Comparison of ENCODE assay signal across 8 cellular contexts in genomic region chr6:16206595-16207037, GRCh38. TPM values are rescaled to one million over a fixed set of nuclear protein-coding genes. Genes with fewer than 3 reads are reported as not detected.
A peak's percentile ranks its signal among the peaks of the same experiment; 100 is the strongest.
DNase-seq lines count a peak whose midpoint lies in the region; ATAC-seq and TF ChIP-seq lines count a peak whose summit lies in the region.

No MANE protein-coding gene starts in this region.

- CTCF ChIA-PET in Panc1 (lab: Charles Lee), result interaction anchor here (0.7 kb wide), 1 partner anchor 761 kb away, joined by 3 read pairs; no protein-coding TSS in a partner anchor

- no peak overlapping the region for H3K4me3 ChIP-seq in Panc1 (ENCODE audit: low read depth in 2 of 2, low read length in 2 of 2)
- no peak overlapping the region for H3K4me3 ChIP-seq in adipocyte (ENCODE audit: low read length)
- H3K4me3 ChIP-seq in heart left ventricle, result no peak overlapping the region
- H3K4me3 ChIP-seq in psoas muscle, result no peak overlapping the region

- TF ChIP-seq POLR2A in heart left ventricle (IDR thresholded peaks at IDR 0.05), result no peak

- in situ Hi-C loops in Panc1 (cut with HindIII; ENCODE audit: low pct_unique_long_range_greater_than_20kb, low sequenced_read_pairs), result no loop called here

- POLR2A ChIA-PET in Panc1 (lab: Charles Lee), result no interaction called here

- DNase-seq in NCI-H345 (lab: John Stamatoyannopoulos, UW), result peak; percentile 22
- no peak for DNase-seq in NCI-H345 treated with DMSO at 0.1 percent for 48 hours (lab: John Stamatoyannopoulos, UW; ENCODE audit: unreplicated experiment)
- peak; percentile 61 for DNase-seq in HuH-7.5 (ENCODE audit: low spot score)
- DNase-seq in Panc1 (ENCODE audit: low read depth, low spot score), result peak; percentile 75
- DNase-seq in adipocyte (ENCODE audit: low read depth), result peak; percentile 95
- peak in 4 of 5 donors; percentile 41 to 59 (median 52) for DNase-seq in heart left ventricle
- no peak for DNase-seq in psoas muscle

- intact Hi-C loops in Panc1 (cut with micrococcal nuclease; ENCODE audit: unreplicated experiment) (loop anchor here (1.0 kb wide), 1 partner anchor 515 kb away; no protein-coding TSS in a partner anchor), heart left ventricle (cut with DNase I) (loop anchor here (1.0 to 5.0 kb wide), 6 partner anchors 74 to 516 kb away; partner anchors contain the start of gene MYLIP (in 1 of the 10)), psoas muscle (cut with DNase I) (loop anchor here in 1 of 2 donors (5.0 kb wide), 1 partner anchor 514 kb away; no protein-coding TSS in a partner anchor)

- H3K36me3 ChIP-seq in Panc1 (ENCODE audit: control insufficient read depth, insufficient read depth, low read length), result no peaks in the 10 kb centered on the region
- no peaks in the 10 kb centered on the region for H3K36me3 ChIP-seq in adipocyte (ENCODE audit: control insufficient read depth, insufficient read depth, low read length, severe bottlenecking)
- H3K36me3 ChIP-seq in heart left ventricle, result no peaks in the 10 kb centered on the region
- no peaks in the 10 kb centered on the region for H3K36me3 ChIP-seq in psoas muscle (ENCODE audit: insufficient read depth in 1 of 2, low read depth in 1 of 2)

- TF ChIP-seq CTCF in Panc1 (IDR thresholded peaks at IDR 0.05), result peak; percentile 92
- peak; percentile 93 to 99 (median 97) for TF ChIP-seq CTCF in heart left ventricle (IDR thresholded peaks at IDR 0.05)
- peak; percentile 98 for TF ChIP-seq CTCF in psoas muscle (IDR thresholded peaks at IDR 0.05)

- WGBS in heart left ventricle, 4 donors, result 3 to 8% (median 6%) methylated on average over 6 of the region's 6 CpGs
- WGBS in psoas muscle, 3 donors, result 3 to 4% (median 3%) methylated on average over 6 of the region's 6 CpGs

- H3K9me3 ChIP-seq in Panc1 (ENCODE audit: control insufficient read depth, insufficient read depth, low read depth, low read length) (no peaks in the 10 kb centered on the region), adipocyte (ENCODE audit: control insufficient read depth, low read length) (no peaks in the 10 kb centered on the region), heart left ventricle (no peaks in the 10 kb centered on the region), psoas muscle (no peaks in the 10 kb centered on the region)

- H3K27me3 ChIP-seq in Panc1 (ENCODE audit: control insufficient read depth, insufficient read depth, low read length) (peaks cover 11% of the 10 kb centered on the region), adipocyte (replicated peaks; ENCODE audit: control insufficient read depth, insufficient read depth, low read length) (no peaks in the 10 kb centered on the region), heart left ventricle (peaks cover 0 to 10% (median 0%) of the 10 kb centered on the region in 9 donors), psoas muscle (ENCODE audit: insufficient read depth in 3 of 3, low read length in 2 of 3) (no peaks in the 10 kb centered on the region)

- H3K9ac ChIP-seq in adipocyte (ENCODE audit: low read length), result peak overlapping the region; percentile 36

- ATAC-seq in Panc1 (peak; percentile 86), heart left ventricle (peak; percentile 53 to 78 (median 74)), psoas muscle (peak; percentile 85 to 96 (median 90)), GM19324 (IDR thresholded peaks at IDR 0.05; ENCODE audit: low FRiP score, unreplicated experiment) (no peak)

- H3K4me1 ChIP-seq in Panc1 (ENCODE audit: control insufficient read depth, insufficient read depth, low read length), result no peaks in the 10 kb centered on the region
- peaks cover 18% of the 10 kb centered on the region for H3K4me1 ChIP-seq in adipocyte (ENCODE audit: control insufficient read depth, insufficient read depth, low read length)
- peaks cover 0 to 16% (median 5%) of the 10 kb centered on the region in 12 donors for H3K4me1 ChIP-seq in heart left ventricle
- peaks cover 9% of the 10 kb centered on the region for H3K4me1 ChIP-seq in psoas muscle

- BruUV-seq in Panc1 (replicated peaks; lab: Mats Ljungman, UMichigan), result no TSS peak

- H3K27ac ChIP-seq in Panc1 (ENCODE audit: low read length), result no peak overlapping the region
- peak overlapping the region in 3 of 12 donors; percentile 28 to 48 (median 35) for H3K27ac ChIP-seq in heart left ventricle
- H3K27ac ChIP-seq in psoas muscle, result no peak overlapping the region

RNA-seq across cellular contexts. Expression of gene GMPR, which starts 31.8 kb away (rescaled TPM):
- 3.5 TPM for total RNA-seq in Panc1 (2021; ENCODE audit: unreplicated experiment)
- polyA plus RNA-seq in Panc1 (2012; ENCODE audit: insufficient read length), result 3.5 TPM
- total RNA-seq in heart left ventricle, result 100 to 1,000 TPM in 5 of 9 donors, 10 to 100 TPM in 4; 67.8 to 160 (median 115) TPM
- 100 to 1,000 TPM; 140 to 294 TPM for polyA plus RNA-seq in heart left ventricle
- total RNA-seq in psoas muscle, result 100 to 1,000 TPM; 139 to 265 (median 189) TPM
- 100 to 1,000 TPM in 2 of 3 donors, 10 to 100 TPM in 1; 26.6 to 286 (median 235) TPM for polyA plus RNA-seq in psoas muscle

Comparison
In these comparisons a context has a peak if more than half of its experiments do, and no peak if none do; other contexts are left out.
1. DNase-seq: peak in NCI-H345 (single experiment), HuH-7.5 (single experiment), Panc1 (single experiment), adipocyte (single experiment) and heart left ventricle (4 of 5); none in NCI-H345 treated with DMSO at 0.1 percent for 48 hours (single experiment) and psoas muscle (0 of 2).
2. RNA of gene GMPR, which starts 31.8 kb away (total RNA-seq): 139 to 265 TPM in psoas muscle and 67.8 to 160 TPM in heart left ventricle; 3.5 TPM in Panc1 (single experiment); every median in the first group is over 10 times any median in the second.
3. Peak in every context shown above with its lines, with median percentiles within 50 percentile points of each other: CTCF ChIP-seq.